25 cellular contexts compared by ENCODE assay signal in genomic region chr10:95196053-95196452, GRCh38. TPM values are rescaled to one million over a fixed set of nuclear protein-coding genes. Genes with fewer than 3 reads are reported as not detected.
DNase-seq lines count a peak whose midpoint lies in the region; ATAC-seq and TF ChIP-seq lines count a peak whose summit lies in the region.
"Had no signal": no experiment of that assay in that cellular context is flagged by ENCODE, and none has a peak within 500 bp of the region (broad histone marks: within the 10 kb centered on the region; RNA-seq: fewer than 3 reads in every experiment).

No MANE protein-coding gene starts in this region.

- ATAC-seq in activated T-cell treated with anti-CD3 and anti-CD28 coated beads, Interleukin-2, amount 50 U/mL, for 4 hours = no peak
- ATAC-seq: A549; activated CD4-positive, alpha-beta T cell treated with anti-CD3 and anti-CD28 coated beads for 36 hours; foreskin keratinocyte had no signal

- no peak overlapping the region for H3K4me3 Mint-ChIP-seq in activated T-cell treated with anti-CD3 and anti-CD28 coated beads, Interleukin-2, amount 50 U/mL, for 4 hours
- H3K4me3 Mint-ChIP-seq: activated CD4-positive, alpha-beta T cell treated with anti-CD3 and anti-CD28 coated beads for 36 hours; activated naive CD8-positive, alpha-beta T cell treated with anti-CD3 and anti-CD28 coated beads, Interleukin-2, amount 10 ng/mL, durations not matched to agents 7 days and 5 days; memory B cell; natural killer cell treated with Interleukin-12 subunit alpha and Interleukin-12 subunit beta and Interleukin-15 and Interleukin-18, amount 100 ng/mL, for 72 hours had no signal

- no peak overlapping the region for H3K4me3 ChIP-seq in neutrophil (ENCODE audit: low read depth in 1 of 2, low read length in 1 of 2)
- H3K4me3 ChIP-seq: A549, colonic mucosa, suprapubic skin, vagina had no signal

- H3K36me3 ChIP-seq in neutrophil = no peaks in the 10 kb centered on the region
- H3K36me3 ChIP-seq: colonic mucosa, suprapubic skin, vagina had no signal

- peaks cover 3% of the 10 kb centered on the region for H3K27me3 Mint-ChIP-seq in activated T-cell treated with anti-CD3 and anti-CD28 coated beads, Interleukin-2, amount 50 U/mL, for 4 hours (ENCODE audit: low read depth)
- H3K27me3 Mint-ChIP-seq: activated CD4-positive, alpha-beta T cell treated with anti-CD3 and anti-CD28 coated beads for 36 hours; memory B cell had no signal

- peak overlapping the region; percentile 68 for H3K27ac ChIP-seq in neutrophil
- H3K27ac ChIP-seq: A549, colonic mucosa, foreskin keratinocyte, suprapubic skin, vagina had no signal

- H3K36me3 Mint-ChIP-seq in activated T-cell treated with anti-CD3 and anti-CD28 coated beads, Interleukin-2, amount 50 U/mL, for 4 hours (ENCODE audit: insufficient read depth) = no peaks in the 10 kb centered on the region
- H3K36me3 Mint-ChIP-seq: activated naive CD8-positive, alpha-beta T cell treated with anti-CD3 and anti-CD28 coated beads, Interleukin-2, amount 10 ng/mL, durations not matched to agents 7 days and 5 days; natural killer cell treated with Interleukin-12 subunit alpha and Interleukin-12 subunit beta and Interleukin-15 and Interleukin-18, amount 100 ng/mL, for 72 hours had no signal

- peaks cover 6% of the 10 kb centered on the region for H3K9me3 Mint-ChIP-seq in activated T-cell treated with anti-CD3 and anti-CD28 coated beads, Interleukin-2, amount 50 U/mL, for 4 hours
- H3K9me3 Mint-ChIP-seq: activated naive CD8-positive, alpha-beta T cell treated with anti-CD3 and anti-CD28 coated beads, Interleukin-2, amount 10 ng/mL, durations not matched to agents 7 days and 5 days; activated T-helper 2 cell treated with anti-CD3 and anti-CD28 coated beads, Interferon-gamma antibody, Interleukin-2, Interleukin-4, amounts not matched to agents 10 μg/mL and 5 μg/mL and 100 μg/mL, durations not matched to agents 14 hours and 24 hours and 36 hours; natural killer cell treated with Interleukin-12 subunit alpha and Interleukin-12 subunit beta and Interleukin-15 and Interleukin-18, amount 100 ng/mL, for 72 hours had no signal

- no peak for TF ChIP-seq CTCF in neutrophil (IDR thresholded peaks at IDR 0.05)

- no peaks in the 10 kb centered on the region for H3K27me3 ChIP-seq in neutrophil
- H3K27me3 ChIP-seq: colonic mucosa, foreskin keratinocyte, suprapubic skin, vagina had no signal

- no peaks in the 10 kb centered on the region for H3K9me3 ChIP-seq in neutrophil
- H3K9me3 ChIP-seq: A549, colonic mucosa, suprapubic skin, vagina had no signal

- peaks cover 30 to 43% of the 10 kb centered on the region in 2 experiments for H3K4me1 ChIP-seq in neutrophil (ENCODE audit: control insufficient read depth in 1 of 2, insufficient read depth in 1 of 2, low read depth in 1 of 2, low read length in 1 of 2)
- H3K4me1 ChIP-seq: A549, colonic mucosa, foreskin keratinocyte, suprapubic skin, vagina had no signal

- H3K4me1 Mint-ChIP-seq in activated T-cell treated with anti-CD3 and anti-CD28 coated beads, Interleukin-2, amount 50 U/mL, for 4 hours (ENCODE audit: low read depth) = no peaks in the 10 kb centered on the region
- H3K4me1 Mint-ChIP-seq: activated CD4-positive, alpha-beta T cell treated with anti-CD3 and anti-CD28 coated beads for 36 hours; activated naive CD8-positive, alpha-beta T cell treated with anti-CD3 and anti-CD28 coated beads, Interleukin-2, amount 10 ng/mL, durations not matched to agents 7 days and 5 days; memory B cell had no signal

- peak; percentile 71 for DNase-seq in Ammon's horn (ENCODE audit: low spot score)
- DNase-seq in NCI-H1694 treated with DMSO at 0.1 percent for 48 hours (lab: John Stamatoyannopoulos, UW) = peak; percentile 68
- peak; percentile 61 for DNase-seq in globus pallidus (ENCODE audit: low spot score)
- DNase-seq in islet precursor cell = no peak
- no peak for DNase-seq in activated T-cell treated with anti-CD3 and anti-CD28 coated beads, Interleukin-2, amount 50 U/mL, for 4 hours
- no peak for DNase-seq in inferior parietal cortex (ENCODE audit: extremely low spot score)
- no peak for DNase-seq in GDM1 (lab: John Stamatoyannopoulos, UW)
- DNase-seq: activated CD4-positive, alpha-beta T cell treated with anti-CD3 and anti-CD28 coated beads for 36 hours; activated naive CD8-positive, alpha-beta T cell treated with anti-CD3 and anti-CD28 coated beads, Interleukin-2, amount 10 ng/mL, durations not matched to agents 7 days and 5 days; colonic mucosa; foreskin keratinocyte; NCI-H146; NCI-H774; OCI-M1; SHP77; stimulated activated CD8-positive, alpha-beta memory T cell treated with anti-CD3 and anti-CD28 coated beads, Interleukin-4, amount 100 ng/mL, for 48 hours had no signal

RNA-seq across cellular contexts. Expression of gene ACSM6, which starts 2.0 kb away (rescaled TPM):
- not detected for total RNA-seq in activated T-cell treated with anti-CD3 and anti-CD28 coated beads, Interleukin-2, amount 50 U/mL, for 4 hours
- total RNA-seq: activated CD4-positive, alpha-beta T cell treated with anti-CD3 and anti-CD28 coated beads for 36 hours; activated CD8-positive, alpha-beta memory T cell treated with anti-CD3 and anti-CD28 coated beads for 36 hours; activated naive CD8-positive, alpha-beta T cell treated with anti-CD3 and anti-CD28 coated beads, Interleukin-2, amount 10 ng/mL, durations not matched to agents 7 days and 5 days; activated T-helper 2 cell treated with anti-CD3 and anti-CD28 coated beads, Interferon-gamma antibody, Interleukin-2, Interleukin-4, amounts not matched to agents 10 μg/mL and 5 μg/mL and 100 μg/mL, durations not matched to agents 14 hours and 24 hours and 36 hours; colonic mucosa; endothelial cell of umbilical vein; foreskin keratinocyte; natural killer cell treated with Interleukin-12 subunit alpha and Interleukin-12 subunit beta and Interleukin-15 and Interleukin-18, amount 100 ng/mL, for 72 hours; vagina had no signal

Comparison
In these comparisons a context has a peak if more than half of its experiments do, and no peak if none do; other contexts are left out.
1. DNase-seq: peak in Ammon's horn (single experiment), NCI-H1694 treated with DMSO at 0.1 percent for 48 hours (single experiment) and globus pallidus (single experiment); none in islet precursor cell (single experiment), activated T-cell treated with anti-CD3 and anti-CD28 coated beads, Interleukin-2, amount 50 U/mL, for 4 hours (single experiment), inferior parietal cortex (single experiment) and GDM1 (single experiment).